ENCODE assay signal across 21 cellular contexts in the genomic region with DNA sequence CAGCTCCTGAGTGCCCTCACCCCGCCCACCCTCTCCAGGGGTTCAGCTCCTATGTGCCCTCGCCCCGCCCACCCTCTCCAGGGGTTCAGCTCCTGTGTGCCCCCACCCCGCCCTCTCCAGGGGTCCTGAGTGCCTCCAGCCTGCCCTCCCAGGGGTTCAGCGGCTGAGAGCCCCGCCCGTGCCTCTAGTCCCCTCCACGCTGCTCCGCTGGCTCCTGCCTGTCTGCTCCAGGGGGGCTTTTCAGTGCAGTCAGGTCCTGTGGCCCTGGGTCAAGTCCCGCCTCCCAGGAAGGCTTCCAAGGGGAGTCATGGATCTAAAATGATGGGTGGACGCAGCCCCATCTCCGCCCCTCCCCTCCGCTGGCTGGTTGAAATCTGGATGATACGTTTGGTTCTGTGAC. TPM values are rescaled to one million over a fixed set of nuclear protein-coding genes. Genes with fewer than 3 reads are reported as not detected.
DNase-seq lines count a peak whose midpoint lies in the region; TF ChIP-seq lines count a peak whose summit lies in the region.
"Had no signal": no experiment of that assay in that cellular context is flagged by ENCODE, and none has a peak within 500 bp of the region (broad histone marks: within the 10 kb centered on the region; RNA-seq: fewer than 3 reads in every experiment).

No MANE protein-coding gene starts in this region.

- intact Hi-C loops in esophagus muscularis mucosa (cut with DNase I) = no loop called here
- intact Hi-C loops in adrenal gland (cut with DNase I) = no loop called here
- intact Hi-C loops in OCI-LY7 (cut with micrococcal nuclease; ENCODE audit: unreplicated experiment) = no loop called here

- no peak overlapping the region for H2AFZ ChIP-seq in OCI-LY7 (ENCODE audit: low read length)
- H2AFZ ChIP-seq: PC-9 had no signal

- H3K9me3 ChIP-seq in BLaER1 (no peaks in the 10 kb centered on the region), SK-N-MC (ENCODE audit: low read depth, low read length) (no peaks in the 10 kb centered on the region), esophagus muscularis mucosa (no peaks in the 10 kb centered on the region), adrenal gland (replicated peaks in 1 of 3) (no peaks in the 10 kb centered on the region), OCI-LY7 (ENCODE audit: low read length) (no peaks in the 10 kb centered on the region)

- DNase-seq in SK-N-MC (ENCODE audit: low read depth, low spot score) (no peak), esophagus muscularis mucosa (ENCODE audit: extremely low spot score) (no peak), progenitor cell of endocrine pancreas (ENCODE audit: low spot score, unreplicated experiment) (no peak), adrenal gland (no peak), NCI-H2196 (lab: John Stamatoyannopoulos, UW; ENCODE audit: unreplicated experiment) (no peak), NCI-H748 treated with DMSO at 0.1 percent for 48 hours (lab: John Stamatoyannopoulos, UW) (no peak), OCI-LY7 (ENCODE audit: low spot score) (no peak)
- DNase-seq: GF-D8, GOT3, HCEC 1CT, NCI-H1105, NCI-H146, NCI-H2029 treated with DMSO at 0.1 percent for 48 hours, NCI-H2171, NCI-H524 treated with DMSO at 0.1 percent for 48 hours, RPMI8226, SHP77 had no signal

- H3K4me2 ChIP-seq in BLaER1 (peak overlapping the region; percentile 25; the same call in 1 of the 2 replicates), OCI-LY7 (ENCODE audit: low read length) (no peak overlapping the region)
- H3K4me2 ChIP-seq: PC-9 had no signal

- H3K36me3 ChIP-seq in BLaER1 = peaks cover 49% of the 10 kb centered on the region
- peaks cover 32% of the 10 kb centered on the region for H3K36me3 ChIP-seq in SK-N-MC (ENCODE audit: insufficient read depth, low read length)
- H3K36me3 ChIP-seq in esophagus muscularis mucosa = peaks cover 3 to 59% (median 54%) of the 10 kb centered on the region in 4 donors
- no peaks in the 10 kb centered on the region for H3K36me3 ChIP-seq in adrenal gland (replicated peaks in 1 of 2)
- peaks cover 25% of the 10 kb centered on the region for H3K36me3 ChIP-seq in OCI-LY7 (ENCODE audit: insufficient read depth, low read length)

- 81% methylated on average over 4 of the region's 14 CpGs for WGBS in esophagus muscularis mucosa
- 90 to 98% (median 98%) methylated on average over 6 to 13 of the region's 14 CpGs for WGBS in adrenal gland, 4 donors

- H3K9ac ChIP-seq in BLaER1 = no peak overlapping the region
- H3K9ac ChIP-seq in SK-N-MC (ENCODE audit: insufficient read length) = no peak overlapping the region

- peak overlapping the region; percentile 6 for H3K27ac Mint-ChIP-seq in progenitor cell of endocrine pancreas
- H3K27ac Mint-ChIP-seq: B cell had no signal

- no peaks in the 10 kb centered on the region for H3K27me3 Mint-ChIP-seq in progenitor cell of endocrine pancreas
- H3K27me3 Mint-ChIP-seq: B cell had no signal

- H3K27me3 ChIP-seq in BLaER1 (no peaks in the 10 kb centered on the region), esophagus muscularis mucosa (no peaks in the 10 kb centered on the region), adrenal gland (no peaks in the 10 kb centered on the region)

- no peak for TF ChIP-seq POLR2A in esophagus muscularis mucosa (IDR thresholded peaks at IDR 0.05; ENCODE audit: low read depth)
- no peak for TF ChIP-seq POLR2A in adrenal gland (IDR thresholded peaks at IDR 0.05)

- peaks cover 91% of the 10 kb centered on the region for H3K4me1 ChIP-seq in BLaER1
- H3K4me1 ChIP-seq in esophagus muscularis mucosa = peaks cover 10 to 85% (median 76%) of the 10 kb centered on the region in 4 donors
- H3K4me1 ChIP-seq in adrenal gland (replicated peaks in 1 of 2) = peaks cover 6 to 16% of the 10 kb centered on the region in 2 donors
- no peaks in the 10 kb centered on the region for H3K4me1 ChIP-seq in OCI-LY7 (ENCODE audit: insufficient read depth, low read length, poor library complexity, severe bottlenecking)

- no peaks in the 10 kb centered on the region for H3K36me3 Mint-ChIP-seq in progenitor cell of endocrine pancreas (ENCODE audit: insufficient read depth)

- no peak for TF ChIP-seq EP300 in esophagus muscularis mucosa (IDR thresholded peaks at IDR 0.05)

- CTCF ChIA-PET in OCI-LY7 (lab: Charles Lee; ENCODE audit: unreplicated experiment) = no interaction called here

- H3K27ac ChIP-seq in BLaER1 (no peak overlapping the region), SK-N-MC (peak overlapping the region; percentile 75), esophagus muscularis mucosa (replicated peaks in 1 of 4) (peak overlapping the region in 3 of 4 donors; percentile 31 to 92 (median 48)), adrenal gland (no peak overlapping the region), OCI-LY7 (ENCODE audit: low read depth, low read length, poor library complexity, severe bottlenecking) (no peak overlapping the region)
- H3K27ac ChIP-seq: PC-9 had no signal

- POLR2A ChIA-PET in OCI-LY7 (lab: Charles Lee) = interaction anchor here (0.6 kb wide), 1 partner anchor 436 kb away, joined by 3 read pairs; no protein-coding TSS in a partner anchor

- no peak for TF ChIP-seq CTCF in esophagus muscularis mucosa (IDR thresholded peaks at IDR 0.05)
- no peak for TF ChIP-seq CTCF in progenitor cell of endocrine pancreas (IDR thresholded peaks at IDR 0.05; ENCODE audit: unreplicated experiment)
- no peak for TF ChIP-seq CTCF in adrenal gland (IDR thresholded peaks at IDR 0.05)
- TF ChIP-seq CTCF in OCI-LY7 (conservative IDR thresholded peaks at IDR 0.05; ENCODE audit: low read length) = no peak

- H3K9me2 ChIP-seq in OCI-LY7 (ENCODE audit: insufficient read depth, low read length) = no peaks in the 10 kb centered on the region

- no TSS peak for BruUV-seq in OCI-LY7 (replicated peaks; lab: Mats Ljungman, UMichigan)

- peaks cover 72% of the 10 kb centered on the region for H4K20me1 ChIP-seq in BLaER1
- no peaks in the 10 kb centered on the region for H4K20me1 ChIP-seq in OCI-LY7 (ENCODE audit: insufficient read depth, low read length)

- H3K9me3 Mint-ChIP-seq in progenitor cell of endocrine pancreas (ENCODE audit: low read depth) = no peaks in the 10 kb centered on the region

- no peak overlapping the region for H3K4me3 Mint-ChIP-seq in progenitor cell of endocrine pancreas (ENCODE audit: low read depth)
- H3K4me3 Mint-ChIP-seq: B cell had no signal

- H3K79me2 ChIP-seq in OCI-LY7 (ENCODE audit: insufficient read depth, low read depth, low read length) = no peaks in the 10 kb centered on the region

- H3K4me3 ChIP-seq in BLaER1 (no peak overlapping the region), SK-N-MC (no peak overlapping the region), esophagus muscularis mucosa (no peak overlapping the region), adrenal gland (no peak overlapping the region), OCI-LY7 (ENCODE audit: low read depth, low read length, poor library complexity, severe bottlenecking) (no peak overlapping the region)
- H3K4me3 ChIP-seq: PC-9 had no signal

- H3K4me1 Mint-ChIP-seq in progenitor cell of endocrine pancreas (ENCODE audit: low read depth) = no peaks in the 10 kb centered on the region

RNA-seq across cellular contexts. Expression of gene SLX9, which starts 33.8 kb away (rescaled TPM):
- total RNA-seq in esophagus muscularis mucosa (10 to 100 TPM; 20.8 to 59.3 (median 27.6) TPM), progenitor cell of endocrine pancreas (33.1 and 36.0 TPM in 2 replicates), adrenal gland (10 to 100 TPM; 11.1 to 45.3 (median 26.6) TPM), OCI-LY7 (2022) (53.3 and 61.6 TPM in 2 replicates)
- 10 to 100 TPM; 13.1 to 22.8 (median 21.4) TPM for polyA plus RNA-seq in adrenal gland
- 18.6 and 37.0 TPM in 2 replicates for total RNA-seq in OCI-LY7 (2014; rRNA removed; shearing (Covaris generic))

RNA-seq across cellular contexts. Expression of gene ITGB2, which starts 52.9 kb away (rescaled TPM):
- 100 to 1,000 TPM in 1 of 4 donors, 10 to 100 TPM in 3; 33.2 to 110 (median 44.0) TPM for total RNA-seq in esophagus muscularis mucosa
- total RNA-seq in progenitor cell of endocrine pancreas = 0.41 and 0.47 TPM in 2 replicates
- 100 to 1,000 TPM in 4 of 8 donors, 10 to 100 TPM in 4; 68.2 to 212 (median 120) TPM for total RNA-seq in adrenal gland
- 100 to 1,000 TPM in 2 of 3 donors, 10 to 100 TPM in 1; 10.9 to 249 (median 101) TPM for polyA plus RNA-seq in adrenal gland
- total RNA-seq in OCI-LY7 (2014; rRNA removed; shearing (Covaris generic)) = 4.2 and 11.6 TPM in 2 replicates
- total RNA-seq in OCI-LY7 (2022) = 60.8 and 78.9 TPM in 2 replicates
- total RNA-seq: IMR-90 had no signal

Comparison
In these comparisons a context has a peak if more than half of its experiments do, and no peak if none do; other contexts are left out.
1. H3K27ac ChIP-seq: peak in SK-N-MC (single experiment) and esophagus muscularis mucosa (3 of 4); none in BLaER1 (single experiment), adrenal gland (0 of 5) and OCI-LY7 (single experiment).